9 cellular contexts compared by ENCODE assay signal in genomic region chrX:48802813-48803261, GRCh38. TPM values are rescaled to one million over a fixed set of nuclear protein-coding genes. Genes with fewer than 3 reads are reported as not detected.
DNase-seq lines count a peak whose midpoint lies in the region; ATAC-seq and TF ChIP-seq lines count a peak whose summit lies in the region.
"Had no signal": no experiment of that assay in that cellular context is flagged by ENCODE, and none has a peak within 500 bp of the region (broad histone marks: within the 10 kb centered on the region; RNA-seq: fewer than 3 reads in every experiment).

No MANE protein-coding gene starts in this region.

- peaks cover 3 to 25% (median 16%) of the 10 kb centered on the region in 4 donors for H3K4me1 Mint-ChIP-seq in CD4-positive, alpha-beta memory T cell
- H3K4me1 Mint-ChIP-seq in endodermal cell, result peaks cover 8% of the 10 kb centered on the region

- H3K27ac Mint-ChIP-seq in CD4-positive, alpha-beta memory T cell, result peak overlapping the region; percentile 35 to 99 (median 99)
- H3K27ac Mint-ChIP-seq in endodermal cell, result peak overlapping the region; percentile 99

- H3K79me2 ChIP-seq in PC-3 (ENCODE audit: low read length), result no peaks in the 10 kb centered on the region
- H3K79me2 ChIP-seq in osteoblast (ENCODE audit: insufficient read depth, low read length), result no peaks in the 10 kb centered on the region

- H3K9me2 ChIP-seq in PC-3 (replicated peaks; ENCODE audit: low read length), result no peaks in the 10 kb centered on the region

- peak overlapping the region; percentile 36 to 98 (median 96) for H3K4me3 Mint-ChIP-seq in CD4-positive, alpha-beta memory T cell
- H3K4me3 Mint-ChIP-seq in endodermal cell, result peak overlapping the region; percentile 94

- intact Hi-C loops in CD4-positive, alpha-beta memory T cell (cut with micrococcal nuclease), result loop anchor here (1.0 to 5.0 kb wide), 3 partner anchors 94 to 464 kb away; partner anchors contain the start of genes PPP1R3F, PQBP1 and TIMM17B
- intact Hi-C loops in PC-3 (cut with micrococcal nuclease), result loop anchor here (2.0 to 5.0 kb wide), 2 partner anchors 88 to 109 kb away; partner anchors contain the start of gene SLC35A2

- no peak for DNase-seq in CD4-positive, alpha-beta memory T cell
- DNase-seq in PC-3 (no peak), endodermal cell (no peak), osteoblast (ENCODE audit: insufficient read length, low spot score, missing footprints) (peak; percentile 60), NCI-H1092 (lab: John Stamatoyannopoulos, UW) (no peak), AG08396 (ENCODE audit: low spot score) (no peak)
- DNase-seq in activated effector memory CD4-positive, alpha-beta T cell treated with Interleukin-2 at 50 U/mL for 16 hours, result no peak

- H3K4me3 ChIP-seq in CD4-positive, alpha-beta memory T cell (ENCODE audit: low read length in 2 of 2), result peak overlapping the region in 1 of 2 donors; percentile 73
- peak overlapping the region; percentile 81 for H3K4me3 ChIP-seq in PC-3 (ENCODE audit: low read length)
- peak overlapping the region; percentile 82 for H3K4me3 ChIP-seq in endodermal cell (ENCODE audit: low read length)
- H3K4me3 ChIP-seq in osteoblast (ENCODE audit: insufficient read depth, low read length), result peak overlapping the region; percentile 84

- H3K9me3 Mint-ChIP-seq in CD4-positive, alpha-beta memory T cell, result peaks cover 0 to 4% (median 0%) of the 10 kb centered on the region in 8 donors
- H3K9me3 Mint-ChIP-seq in endodermal cell, result peaks cover 68% of the 10 kb centered on the region

- no peaks in the 10 kb centered on the region for H3K27me3 Mint-ChIP-seq in CD4-positive, alpha-beta memory T cell
- no peaks in the 10 kb centered on the region for H3K27me3 Mint-ChIP-seq in endodermal cell (ENCODE audit: insufficient read depth)

- BruUV-seq in PC-3 (replicated peaks; lab: Mats Ljungman, UMichigan), result no TSS peak

- ATAC-seq in PC-3 (no peak), GM21825 (IDR thresholded peaks at IDR 0.05; ENCODE audit: unreplicated experiment) (no peak)

- 52 to 62% methylated on average over 4 to 7 of the region's 7 CpGs for WGBS in endodermal cell (ENCODE audit: insufficient coverage in 1 of 2, insufficient read length in 1 of 2), 2 experiments

- CTCF ChIA-PET in CD4-positive, alpha-beta memory T cell (lab: Charles Lee; ENCODE audit: partially characterized antibody), result no interaction called here
- CTCF ChIA-PET in PC-3 (lab: Charles Lee), result no interaction called here

- H3K9me3 ChIP-seq in CD4-positive, alpha-beta memory T cell (ENCODE audit: control insufficient read depth in 1 of 2, low read length in 2 of 2), result no peaks in the 10 kb centered on the region
- H3K9me3 ChIP-seq in PC-3 (ENCODE audit: low read length) (no peaks in the 10 kb centered on the region), endodermal cell (ENCODE audit: control insufficient read depth, low read length) (no peaks in the 10 kb centered on the region), osteoblast (ENCODE audit: low read depth, low read length) (no peaks in the 10 kb centered on the region)

- peak overlapping the region; percentile 83 for H3K27ac ChIP-seq in CD4-positive, alpha-beta memory T cell (ENCODE audit: low read depth, low read length)
- H3K27ac ChIP-seq in PC-3 (ENCODE audit: low read length) (peak overlapping the region; percentile 89), endodermal cell (ENCODE audit: low read depth, low read length) (peak overlapping the region; percentile 95), osteoblast (ENCODE audit: low read depth, low read length) (peak overlapping the region; percentile 92)

- H3K36me3 ChIP-seq in CD4-positive, alpha-beta memory T cell (ENCODE audit: insufficient read depth, low read length), result peaks cover 7% of the 10 kb centered on the region
- H3K36me3 ChIP-seq in PC-3 (ENCODE audit: low read depth, low read length) (no peaks in the 10 kb centered on the region; the same call in 1 of the 2 replicates), endodermal cell (ENCODE audit: control insufficient read depth, insufficient read depth, low read length) (peaks cover 16% of the 10 kb centered on the region), osteoblast (ENCODE audit: insufficient read depth, low read length) (peaks cover 6% of the 10 kb centered on the region)

- TF ChIP-seq CTCF in PC-3 (conservative IDR thresholded peaks at IDR 0.05; ENCODE audit: low read depth, low read length), result no peak
- TF ChIP-seq CTCF in endodermal cell (conservative IDR thresholded peaks at IDR 0.05), result no peak
- no peak for TF ChIP-seq CTCF in osteoblast (IDR thresholded peaks at IDR 0.05; ENCODE audit: extremely low read depth, low read depth, low read length)

- H3K27me3 ChIP-seq in CD4-positive, alpha-beta memory T cell (ENCODE audit: insufficient read depth, low read length), result no peaks in the 10 kb centered on the region
- H3K27me3 ChIP-seq in PC-3 (ENCODE audit: low read length) (no peaks in the 10 kb centered on the region), endodermal cell (ENCODE audit: control insufficient read depth, insufficient read depth, low read length, poor library complexity, severe bottlenecking) (no peaks in the 10 kb centered on the region), osteoblast (ENCODE audit: insufficient read depth, low read length) (no peaks in the 10 kb centered on the region)

- H2AFZ ChIP-seq in PC-3 (ENCODE audit: low read length) (peak overlapping the region; percentile 93), osteoblast (ENCODE audit: low read length) (peak overlapping the region; percentile 83)

- POLR2A ChIA-PET in CD4-positive, alpha-beta memory T cell (lab: Charles Lee; ENCODE audit: partially characterized antibody), result no interaction called here
- POLR2A ChIA-PET in PC-3 (lab: Charles Lee; ENCODE audit: unreplicated experiment), result no interaction called here

- H3K9ac ChIP-seq in PC-3 (ENCODE audit: low read length) (peak overlapping the region; percentile 94), endodermal cell (ENCODE audit: extremely low read depth, low read length, poor library complexity, severe bottlenecking) (peak overlapping the region; percentile 49)

- H4K20me1 ChIP-seq in PC-3 (ENCODE audit: low read length) (no peaks in the 10 kb centered on the region), osteoblast (ENCODE audit: insufficient read depth, low read length) (no peaks in the 10 kb centered on the region)

- H3K4me2 ChIP-seq in PC-3 (ENCODE audit: low read length) (peak overlapping the region; percentile 92), osteoblast (ENCODE audit: insufficient read depth, low read length) (peak overlapping the region; percentile 82)

- H3F3A ChIP-seq in PC-3 (ENCODE audit: low read length, unreplicated experiment), result no peaks in the 10 kb centered on the region

- H3K36me3 Mint-ChIP-seq in CD4-positive, alpha-beta memory T cell, result peaks cover 12 to 15% of the 10 kb centered on the region in 2 donors
- peaks cover 18% of the 10 kb centered on the region for H3K36me3 Mint-ChIP-seq in endodermal cell (ENCODE audit: low read depth)

- H3K4me1 ChIP-seq in CD4-positive, alpha-beta memory T cell (ENCODE audit: insufficient read depth, low read length), result peaks cover 16% of the 10 kb centered on the region
- H3K4me1 ChIP-seq in PC-3 (ENCODE audit: insufficient read depth, low read length), result peaks cover 13% of the 10 kb centered on the region; the same call in 1 of the 2 replicates
- no peaks in the 10 kb centered on the region for H3K4me1 ChIP-seq in endodermal cell (ENCODE audit: control insufficient read depth, insufficient read depth, low read length)
- H3K4me1 ChIP-seq in osteoblast (ENCODE audit: insufficient read depth, low read length), result peaks cover 3% of the 10 kb centered on the region

RNA-seq across cellular contexts. Expression of gene HDAC6, which starts 1.0 kb away (rescaled TPM):
- total RNA-seq in CD4-positive, alpha-beta memory T cell, result 100 to 1,000 TPM; 121 to 126 TPM
- polyA plus RNA-seq in CD4-positive, alpha-beta memory T cell, result 10 to 100 TPM in 1 of 2 donors, 1 to 10 TPM in 1; 9.4 to 25.3 TPM
- 58.0 and 61.7 TPM in 2 replicates for total RNA-seq in PC-3 (2014; rRNA removed)
- 100 to 1,000 TPM; 121 to 135 TPM for total RNA-seq in endodermal cell
- polyA plus RNA-seq in endodermal cell (2013, experiment 1 of 2), result 154 TPM
- 143 TPM for polyA plus RNA-seq in endodermal cell (2013, experiment 2 of 2)
- 30.1 and 30.4 TPM in 2 replicates for total RNA-seq in osteoblast

RNA-seq across cellular contexts. Expression of gene GATA1, which starts 16.4 kb away (rescaled TPM):
- total RNA-seq in CD4-positive, alpha-beta memory T cell, result not detected
- not detected for polyA plus RNA-seq in CD4-positive, alpha-beta memory T cell
- total RNA-seq in PC-3 (2014; rRNA removed) (not detected in 2 replicates), endodermal cell (not detected), osteoblast (not detected in 2 replicates)
- polyA plus RNA-seq in endodermal cell (2013, experiment 1 of 2), result not detected
- polyA plus RNA-seq in endodermal cell (2013, experiment 2 of 2), result not detected
- total RNA-seq: activated CD8-positive, alpha-beta memory T cell treated with anti-CD3 and anti-CD28 coated beads for 36 hours had no signal

RNA-seq across cellular contexts. Expression of gene ERAS, which starts 23.5 kb away (rescaled TPM):
- total RNA-seq in CD4-positive, alpha-beta memory T cell, result not detected
- polyA plus RNA-seq in CD4-positive, alpha-beta memory T cell, result not detected
- not detected in 2 replicates for total RNA-seq in PC-3 (2014; rRNA removed)
- total RNA-seq in endodermal cell, result not detected
- polyA plus RNA-seq in endodermal cell (2013, experiment 1 of 2), result 0.50 TPM
- polyA plus RNA-seq in endodermal cell (2013, experiment 2 of 2), result not detected
- not detected in 2 replicates for total RNA-seq in osteoblast

RNA-seq across cellular contexts. Expression of gene PCSK1N, which starts 32.6 kb away (rescaled TPM):
- 1 to 10 TPM; 6.4 to 8.5 TPM for total RNA-seq in CD4-positive, alpha-beta memory T cell
- 10 to 100 TPM in 1 of 2 donors, 1 to 10 TPM in 1; 4.6 to 15.3 TPM for polyA plus RNA-seq in CD4-positive, alpha-beta memory T cell
- total RNA-seq in PC-3 (2014; rRNA removed), result 135 and 177 TPM in 2 replicates
- total RNA-seq in endodermal cell, result 1 to 10 TPM; 2.9 to 4.0 TPM
- 41.3 TPM for polyA plus RNA-seq in endodermal cell (2013, experiment 1 of 2)
- 47.1 TPM for polyA plus RNA-seq in endodermal cell (2013, experiment 2 of 2)
- not detected in 2 replicates for total RNA-seq in osteoblast

RNA-seq across cellular contexts. Expression of gene GLOD5, which starts 41.3 kb away (rescaled TPM):
- not detected for total RNA-seq in CD4-positive, alpha-beta memory T cell
- polyA plus RNA-seq in CD4-positive, alpha-beta memory T cell, result not detected
- total RNA-seq in PC-3 (2014; rRNA removed) (not detected in 2 replicates), endodermal cell (not detected), osteoblast (not detected in 2 replicates)
- not detected for polyA plus RNA-seq in endodermal cell (2013, experiment 1 of 2)
- polyA plus RNA-seq in endodermal cell (2013, experiment 2 of 2), result not detected
- total RNA-seq: activated CD8-positive, alpha-beta memory T cell treated with anti-CD3 and anti-CD28 coated beads for 36 hours had no signal
